3 cellular contexts compared by ENCODE assay signal in the genomic region with DNA sequence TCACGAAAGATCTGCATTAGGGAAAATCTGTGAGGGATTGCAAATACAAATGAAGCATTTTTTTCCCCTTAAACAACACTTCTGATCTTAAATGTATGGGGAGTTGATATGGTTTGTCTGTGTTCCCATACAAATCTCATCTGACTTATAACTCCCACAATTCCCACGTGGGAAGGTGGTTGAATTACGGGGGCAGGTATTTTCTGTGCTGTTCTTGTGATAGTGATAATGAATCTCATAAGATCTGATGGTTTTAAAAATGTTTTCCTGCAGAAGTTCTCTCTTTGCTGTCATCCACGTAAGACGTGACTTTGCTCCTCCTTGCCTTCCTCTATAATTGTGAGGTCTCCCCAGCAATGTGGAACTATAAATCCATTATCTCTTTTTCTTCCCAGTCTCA.
"Had no signal": no experiment of that assay in that cellular context is flagged by ENCODE, and none has a peak within 500 bp of the region (broad histone marks: within the 10 kb centered on the region; RNA-seq: fewer than 3 reads in every experiment).

No MANE protein-coding gene starts in this region.

- DNase-seq: IMR-90, KBM-7, KG1 had no signal
